14 cellular contexts compared by ENCODE assay signal in the genomic region with DNA sequence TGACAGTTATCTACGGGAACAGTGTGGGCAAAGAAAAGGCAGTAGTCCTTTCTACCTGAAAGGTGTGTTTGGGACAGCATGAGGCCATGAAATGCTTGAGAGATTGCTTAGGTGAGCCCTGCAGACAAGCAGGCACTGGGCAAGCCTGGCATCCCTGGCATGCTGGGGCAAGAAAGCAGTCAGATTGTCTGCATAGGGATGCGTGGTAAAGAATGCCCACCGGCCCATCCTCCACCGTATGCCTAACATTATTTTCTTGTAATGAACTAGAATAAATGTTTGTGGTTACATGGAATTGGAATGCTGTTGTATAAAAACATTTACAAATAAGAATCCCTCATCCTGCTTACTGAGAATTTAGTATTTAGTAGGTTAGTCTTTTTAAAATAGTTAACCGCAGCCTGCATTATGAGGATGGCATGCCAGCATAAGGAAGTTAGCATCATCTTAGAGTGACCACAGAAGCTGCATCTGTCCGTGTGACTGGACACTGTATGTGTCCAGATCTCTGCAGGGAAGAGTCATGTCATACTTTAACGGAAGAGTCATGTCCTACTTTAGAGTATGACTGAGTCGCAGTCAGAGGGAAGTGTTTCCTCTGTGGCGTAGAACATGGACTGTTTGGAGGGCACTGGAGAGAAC. TPM values are rescaled to one million over a fixed set of nuclear protein-coding genes. Genes with fewer than 3 reads are reported as not detected.
DNase-seq lines count a peak whose midpoint lies in the region; ATAC-seq and TF ChIP-seq lines count a peak whose summit lies in the region.
"Had no signal": no experiment of that assay in that cellular context is flagged by ENCODE, and none has a peak within 500 bp of the region (broad histone marks: within the 10 kb centered on the region; RNA-seq: fewer than 3 reads in every experiment).

No MANE protein-coding gene starts in this region.

- no peaks in the 10 kb centered on the region for H3K27me3 ChIP-seq in suprapubic skin
- H3K27me3 ChIP-seq: esophagus squamous epithelium, thyroid gland had no signal

- H3K4me1 Mint-ChIP-seq in natural killer cell (peaks cover 12 to 17% of the 10 kb centered on the region in 2 donors), immature natural killer cell (peaks cover 8 to 9% of the 10 kb centered on the region in 2 donors)

- H3K9me3 Mint-ChIP-seq in natural killer cell = no peaks in the 10 kb centered on the region
- no peaks in the 10 kb centered on the region for H3K9me3 Mint-ChIP-seq in immature natural killer cell
- H3K9me3 Mint-ChIP-seq: activated naive CD4-positive, alpha-beta T cell treated with anti-CD3 and anti-CD28 coated beads, Interleukin-2, amount 50 U/mL, for 24 hours had no signal

- H3K36me3 ChIP-seq in suprapubic skin = peaks cover 29% of the 10 kb centered on the region

- DNase-seq in left cardiac atrium (no peak), Right ventricle myocardium superior (no peak), astrocyte of the cerebellum (ENCODE audit: low read depth) (peak; percentile 18), glomerular visceral epithelial cell (ENCODE audit: extremely low spot score) (peak; percentile 81), suprapubic skin (ENCODE audit: low spot score in 2 of 2) (peak; percentile 13 to 21), natural killer cell (no peak), immature natural killer cell (no peak)
- DNase-seq: ACHN, cortex of kidney, esophagus squamous epithelium, thyroid gland had no signal

- no peaks in the 10 kb centered on the region for H3K9me3 ChIP-seq in suprapubic skin
- H3K9me3 ChIP-seq: esophagus squamous epithelium, thyroid gland had no signal

- ATAC-seq in left cardiac atrium (peak; percentile 82 to 89), Right ventricle myocardium superior (ENCODE audit: poor library complexity) (no peak), natural killer cell (no peak), GM18867 (IDR thresholded peaks at IDR 0.05; ENCODE audit: unreplicated experiment) (no peak)

- TF ChIP-seq CTCF in astrocyte of the cerebellum (IDR thresholded peaks at IDR 0.05; ENCODE audit: low read depth, low read length, missing control alignments) (no peak), suprapubic skin (IDR thresholded peaks at IDR 0.05) (no peak), natural killer cell (IDR thresholded peaks at IDR 0.05) (no peak)

- no peak for TF ChIP-seq POLR2A in suprapubic skin (IDR thresholded peaks at IDR 0.05)

- in situ Hi-C loops in astrocyte of the cerebellum (cut with HindIII; ENCODE audit: low sequenced_read_pairs) = no loop called here

- intact Hi-C loops in left cardiac atrium (cut with DNase I) = no loop called here
- intact Hi-C loops in Right ventricle myocardium superior (cut with DNase I) = no loop called here
- intact Hi-C loops in natural killer cell (cut with micrococcal nuclease) = no loop called here

- no peaks in the 10 kb centered on the region for H3K4me1 ChIP-seq in suprapubic skin
- H3K4me1 ChIP-seq: esophagus squamous epithelium, thyroid gland had no signal

- no peaks in the 10 kb centered on the region for H3K27me3 Mint-ChIP-seq in natural killer cell (ENCODE audit: low read depth in 2 of 2)
- peaks cover 0 to 3% (median 1%) of the 10 kb centered on the region in 3 donors for H3K27me3 Mint-ChIP-seq in immature natural killer cell (ENCODE audit: low read depth in 3 of 3)
- H3K27me3 Mint-ChIP-seq: activated naive CD4-positive, alpha-beta T cell treated with anti-CD3 and anti-CD28 coated beads, Interleukin-2, amount 50 U/mL, for 24 hours; progenitor cell of endocrine pancreas had no signal

- H3K27ac Mint-ChIP-seq in natural killer cell (no peak overlapping the region), immature natural killer cell (peak overlapping the region in 2 of 6 donors; percentile 18 to 46)
- H3K27ac Mint-ChIP-seq: activated naive CD4-positive, alpha-beta T cell treated with anti-CD3 and anti-CD28 coated beads, Interleukin-2, amount 50 U/mL, for 24 hours; progenitor cell of endocrine pancreas had no signal

- H3K4me3 ChIP-seq in astrocyte of the cerebellum (ENCODE audit: low read depth, low read length) = no peak overlapping the region
- no peak overlapping the region for H3K4me3 ChIP-seq in suprapubic skin
- H3K4me3 ChIP-seq: esophagus squamous epithelium, thyroid gland had no signal

- H3K4me3 Mint-ChIP-seq in natural killer cell (no peak overlapping the region), immature natural killer cell (no peak overlapping the region)
- H3K4me3 Mint-ChIP-seq: activated naive CD4-positive, alpha-beta T cell treated with anti-CD3 and anti-CD28 coated beads, Interleukin-2, amount 50 U/mL, for 24 hours had no signal

- WGBS in suprapubic skin = 78% methylated on average over 9 of the region's 9 CpGs

- H3K36me3 Mint-ChIP-seq in natural killer cell = peaks cover 7% of the 10 kb centered on the region
- peaks cover 9 to 32% (median 16%) of the 10 kb centered on the region in 3 donors for H3K36me3 Mint-ChIP-seq in immature natural killer cell

- no peak overlapping the region for H3K27ac ChIP-seq in suprapubic skin
- H3K27ac ChIP-seq: esophagus squamous epithelium, thyroid gland had no signal

- no peak for TF ChIP-seq EP300 in suprapubic skin (IDR thresholded peaks at IDR 0.05)

RNA-seq across cellular contexts. Expression of gene ZBTB49, which starts 18.9 kb away (rescaled TPM):
- total RNA-seq in left cardiac atrium (1 to 10 TPM; 3.0 to 6.1 TPM), Right ventricle myocardium superior (4.1 TPM), suprapubic skin (10 to 100 TPM in 1 of 4 donors, 1 to 10 TPM in 3; 3.6 to 11.2 (median 7.1) TPM), natural killer cell (10 to 100 TPM; 19.3 to 36.5 (median 30.0) TPM)
- 1 to 10 TPM; 3.2 to 6.9 (median 4.6) TPM for polyA plus RNA-seq in immature natural killer cell

RNA-seq across cellular contexts. Expression of gene LYAR, which starts 19.0 kb away (rescaled TPM):
- 10 to 100 TPM in 1 of 2 donors, 1 to 10 TPM in 1; 9.4 to 15.2 TPM for total RNA-seq in left cardiac atrium
- total RNA-seq in Right ventricle myocardium superior = 8.6 TPM
- total RNA-seq in suprapubic skin = 10 to 100 TPM in 3 of 4 donors, 1 to 10 TPM in 1; 7.9 to 12.8 (median 10.7) TPM
- 10 to 100 TPM; 42.9 to 81.1 (median 55.8) TPM for total RNA-seq in natural killer cell
- 10 to 100 TPM; 48.8 to 60.7 (median 54.6) TPM for polyA plus RNA-seq in immature natural killer cell

Comparison
In these comparisons a context has a peak if more than half of its experiments do, and no peak if none do; other contexts are left out.
1. ATAC-seq: peak in left cardiac atrium (2 of 2); none in Right ventricle myocardium superior (single experiment), natural killer cell (0 of 3) and GM18867 (single experiment).
2. DNase-seq: peak in astrocyte of the cerebellum (single experiment), glomerular visceral epithelial cell (single experiment) and suprapubic skin (2 of 2); none in left cardiac atrium (single experiment), Right ventricle myocardium superior (single experiment), natural killer cell (single experiment) and immature natural killer cell (0 of 3).